Comparison of ENCODE assay signal across 18 cellular contexts in the genomic region with DNA sequence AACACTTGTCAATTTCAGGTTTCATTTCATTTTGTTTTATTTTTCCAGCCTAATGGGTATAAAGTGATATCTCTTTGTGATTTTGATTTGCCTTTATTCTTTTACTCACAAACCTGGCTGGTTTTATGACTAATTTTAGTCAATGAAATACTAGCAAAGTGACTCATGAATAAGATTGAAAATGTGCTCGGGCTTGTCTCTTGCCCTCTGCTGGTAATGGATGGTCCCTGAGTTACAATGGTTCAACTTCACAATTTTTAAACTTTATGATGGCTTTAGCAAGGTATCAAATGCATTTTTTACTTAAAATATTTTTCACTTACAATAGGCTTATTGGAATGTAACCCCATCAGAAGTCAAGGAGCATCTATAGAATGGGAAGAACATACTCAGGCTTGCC.
DNase-seq lines count a peak whose midpoint lies in the region; ATAC-seq, FAIRE-seq and TF ChIP-seq lines count a peak whose summit lies in the region.
"Had no signal": no experiment of that assay in that cellular context is flagged by ENCODE, and none has a peak within 500 bp of the region (broad histone marks: within the 10 kb centered on the region; RNA-seq: fewer than 3 reads in every experiment).

No MANE protein-coding gene starts in this region.

- no peaks in the 10 kb centered on the region for H4K20me1 ChIP-seq in SK-N-SH (ENCODE audit: insufficient read depth)

- no peaks in the 10 kb centered on the region for H3K9me3 ChIP-seq in SK-N-SH

- TF ChIP-seq CTCF in SK-N-SH (IDR thresholded peaks at IDR 0.05): peak; percentile 47
- peak; percentile 50 for TF ChIP-seq CTCF in epithelial cell of esophagus (IDR thresholded peaks at IDR 0.05; ENCODE audit: insufficient read depth, low read depth, low read length, missing control alignments)

- H3K4me3 ChIP-seq in SK-N-SH (ENCODE audit: low read depth in 2 of 2, low read length in 1 of 2): no peak overlapping the region
- H3K4me3 ChIP-seq in epithelial cell of esophagus (ENCODE audit: low read length): no peak overlapping the region

- intact Hi-C loops in sciatic nerve (cut with DNase I): no loop called here

- no peaks in the 10 kb centered on the region for H3K9me2 ChIP-seq in SK-N-SH

- H3K4me3 Mint-ChIP-seq in naive thymus-derived CD8-positive, alpha-beta T cell: no peak overlapping the region
- H3K4me3 Mint-ChIP-seq: memory B cell had no signal

- no peak overlapping the region for H2AFZ ChIP-seq in SK-N-SH (ENCODE audit: low read depth)

- FAIRE-seq in urothelium cell line (lab: Jason Lieb, UNC): no peak
- FAIRE-seq: A204.1 had no signal

- no peak for TF ChIP-seq EP300 in SK-N-SH (IDR thresholded peaks at IDR 0.05; ENCODE audit: borderline replicate concordance in 1 of 2, low read depth in 1 of 2, low read length in 1 of 2)

- DNase-seq in SK-N-SH (no peak), HT1080 (ENCODE audit: low read depth) (peak; percentile 31), epithelial cell of esophagus (ENCODE audit: low read depth) (peak; percentile 64), urothelium cell line (ENCODE audit: low spot score) (peak; percentile 7), sciatic nerve (ENCODE audit: low spot score) (no peak), NCI-H1930 (lab: John Stamatoyannopoulos, UW) (no peak)
- DNase-seq in naive thymus-derived CD8-positive, alpha-beta T cell: no peak
- DNase-seq: activated CD4-positive, alpha-beta T cell treated with anti-CD3 and anti-CD28 coated beads, Interleukin-2, amount 50 U/mL, for 4 hours; activated effector memory CD4-positive, alpha-beta T cell treated with Interleukin-2 at 50 U/mL for 16 hours; dermis blood vessel endothelial cell; NCI-H1436 treated with DMSO at 0.1 percent for 48 hours; NCI-H510A; substantia nigra had no signal

- H3K4me1 Mint-ChIP-seq in naive thymus-derived CD8-positive, alpha-beta T cell: no peaks in the 10 kb centered on the region
- H3K4me1 Mint-ChIP-seq: memory B cell had no signal

- H3K9me3 Mint-ChIP-seq in naive thymus-derived CD8-positive, alpha-beta T cell: peaks cover 0 to 26% (median 4%) of the 10 kb centered on the region in 9 donors

- no peak overlapping the region for H3K4me2 ChIP-seq in SK-N-SH
- H3K4me2 ChIP-seq: KMS-11 had no signal

- H3K27ac Mint-ChIP-seq in naive thymus-derived CD8-positive, alpha-beta T cell: no peak overlapping the region
- H3K27ac Mint-ChIP-seq: memory B cell had no signal

- no peaks in the 10 kb centered on the region for H3K27me3 Mint-ChIP-seq in naive thymus-derived CD8-positive, alpha-beta T cell
- H3K27me3 Mint-ChIP-seq: memory B cell had no signal

- H3K27ac ChIP-seq in SK-N-SH (ENCODE audit: low read depth in 2 of 2, low read length in 1 of 2): no peak overlapping the region
- H3K27ac ChIP-seq: KMS-11 had no signal

- no peaks in the 10 kb centered on the region for H3F3A ChIP-seq in SK-N-SH (replicated peaks; ENCODE audit: insufficient read depth)

- H3K9ac ChIP-seq in SK-N-SH: no peak overlapping the region
- H3K9ac ChIP-seq: KMS-11 had no signal

- H3K36me3 Mint-ChIP-seq in naive thymus-derived CD8-positive, alpha-beta T cell: peaks cover 0 to 4% (median 0%) of the 10 kb centered on the region in 3 donors
- H3K36me3 Mint-ChIP-seq: memory B cell had no signal

- H3K79me2 ChIP-seq in SK-N-SH (ENCODE audit: insufficient read depth): no peaks in the 10 kb centered on the region

- WGBS in SK-N-SH (ENCODE audit: low lambda C conversion rate): 0% methylated on average over 1 of the region's 1 CpG

- no peaks in the 10 kb centered on the region for H3K4me1 ChIP-seq in SK-N-SH (ENCODE audit: control insufficient read depth in 1 of 2, insufficient read depth in 2 of 2, low read depth in 1 of 2, low read length in 1 of 2)

- ATAC-seq in SK-N-SH treated with all-trans-retinoic acid at 6 μM for 48 hours: no peak
- ATAC-seq in sciatic nerve: no peak
- ATAC-seq in naive thymus-derived CD8-positive, alpha-beta T cell: no peak
- ATAC-seq: Panc1 had no signal

- CTCF ChIA-PET in SK-N-SH (lab: Yijun Ruan, JAX): no interaction called here

- no peak for TF ChIP-seq RAD21 in SK-N-SH (IDR thresholded peaks at IDR 0.05; ENCODE audit: low read length)

- no peaks in the 10 kb centered on the region for H3K36me3 ChIP-seq in SK-N-SH (replicated peaks in 1 of 2; ENCODE audit: control insufficient read depth in 1 of 2, insufficient read depth in 2 of 2, low read length in 1 of 2)

- H3K27me3 ChIP-seq in SK-N-SH (ENCODE audit: insufficient read depth): no peaks in the 10 kb centered on the region

- POLR2A ChIA-PET in SK-N-SH (lab: Yijun Ruan, JAX): no interaction called here
- POLR2A ChIA-PET in naive thymus-derived CD8-positive, alpha-beta T cell (lab: Charles Lee): no interaction called here

TF ChIP-seq in SK-N-SH, 30 proteins besides CTCF, POLR2A, EP300 and RAD21 (continues in another document):
- TF ChIP-seq RFX5 (IDR thresholded peaks at IDR 0.05; ENCODE audit: low read length): no peak
- TF ChIP-seq NRF1 (IDR thresholded peaks at IDR 0.05; ENCODE audit: low read depth, low read length): no peak
- TF ChIP-seq TCF12 (IDR thresholded peaks at IDR 0.05): no peak
- TF ChIP-seq, protein P1, sequence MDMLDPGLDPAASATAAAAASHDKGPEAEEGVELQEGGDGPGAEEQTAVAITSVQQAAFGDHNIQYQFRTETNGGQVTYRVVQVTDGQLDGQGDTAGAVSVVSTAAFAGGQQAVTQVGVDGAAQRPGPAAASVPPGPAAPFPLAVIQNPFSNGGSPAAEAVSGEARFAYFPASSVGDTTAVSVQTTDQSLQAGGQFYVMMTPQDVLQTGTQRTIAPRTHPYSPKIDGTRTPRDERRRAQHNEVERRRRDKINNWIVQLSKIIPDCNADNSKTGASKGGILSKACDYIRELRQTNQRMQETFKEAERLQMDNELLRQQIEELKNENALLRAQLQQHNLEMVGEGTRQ (IDR thresholded peaks at IDR 0.05; ENCODE audit: borderline replicate concordance, low read depth, low read length): no peak
- no peak for TF ChIP-seq GATA2 (CRISPR knock-in tag; IDR thresholded peaks at IDR 0.05)

TF ChIP-seq in SK-N-SH treated with all-trans-retinoic acid at 6 μM for 48 hours, 23 proteins besides CTCF, POLR2A, EP300 and RAD21 (continues in another document):
- TF ChIP-seq, protein P2, sequence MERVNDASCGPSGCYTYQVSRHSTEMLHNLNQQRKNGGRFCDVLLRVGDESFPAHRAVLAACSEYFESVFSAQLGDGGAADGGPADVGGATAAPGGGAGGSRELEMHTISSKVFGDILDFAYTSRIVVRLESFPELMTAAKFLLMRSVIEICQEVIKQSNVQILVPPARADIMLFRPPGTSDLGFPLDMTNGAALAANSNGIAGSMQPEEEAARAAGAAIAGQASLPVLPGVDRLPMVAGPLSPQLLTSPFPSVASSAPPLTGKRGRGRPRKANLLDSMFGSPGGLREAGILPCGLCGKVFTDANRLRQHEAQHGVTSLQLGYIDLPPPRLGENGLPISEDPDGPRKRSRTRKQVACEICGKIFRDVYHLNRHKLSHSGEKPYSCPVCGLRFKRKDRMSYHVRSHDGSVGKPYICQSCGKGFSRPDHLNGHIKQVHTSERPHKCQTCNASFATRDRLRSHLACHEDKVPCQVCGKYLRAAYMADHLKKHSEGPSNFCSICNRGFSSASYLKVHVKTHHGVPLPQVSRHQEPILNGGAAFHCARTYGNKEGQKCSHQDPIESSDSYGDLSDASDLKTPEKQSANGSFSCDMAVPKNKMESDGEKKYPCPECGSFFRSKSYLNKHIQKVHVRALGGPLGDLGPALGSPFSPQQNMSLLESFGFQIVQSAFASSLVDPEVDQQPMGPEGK (CRISPR knock-in tag; IDR thresholded peaks at IDR 0.05; ENCODE audit: borderline replicate concordance): no peak
- no peak for TF ChIP-seq ZFP3 (CRISPR knock-in tag; IDR thresholded peaks at IDR 0.05)
- TF ChIP-seq, protein P3, sequence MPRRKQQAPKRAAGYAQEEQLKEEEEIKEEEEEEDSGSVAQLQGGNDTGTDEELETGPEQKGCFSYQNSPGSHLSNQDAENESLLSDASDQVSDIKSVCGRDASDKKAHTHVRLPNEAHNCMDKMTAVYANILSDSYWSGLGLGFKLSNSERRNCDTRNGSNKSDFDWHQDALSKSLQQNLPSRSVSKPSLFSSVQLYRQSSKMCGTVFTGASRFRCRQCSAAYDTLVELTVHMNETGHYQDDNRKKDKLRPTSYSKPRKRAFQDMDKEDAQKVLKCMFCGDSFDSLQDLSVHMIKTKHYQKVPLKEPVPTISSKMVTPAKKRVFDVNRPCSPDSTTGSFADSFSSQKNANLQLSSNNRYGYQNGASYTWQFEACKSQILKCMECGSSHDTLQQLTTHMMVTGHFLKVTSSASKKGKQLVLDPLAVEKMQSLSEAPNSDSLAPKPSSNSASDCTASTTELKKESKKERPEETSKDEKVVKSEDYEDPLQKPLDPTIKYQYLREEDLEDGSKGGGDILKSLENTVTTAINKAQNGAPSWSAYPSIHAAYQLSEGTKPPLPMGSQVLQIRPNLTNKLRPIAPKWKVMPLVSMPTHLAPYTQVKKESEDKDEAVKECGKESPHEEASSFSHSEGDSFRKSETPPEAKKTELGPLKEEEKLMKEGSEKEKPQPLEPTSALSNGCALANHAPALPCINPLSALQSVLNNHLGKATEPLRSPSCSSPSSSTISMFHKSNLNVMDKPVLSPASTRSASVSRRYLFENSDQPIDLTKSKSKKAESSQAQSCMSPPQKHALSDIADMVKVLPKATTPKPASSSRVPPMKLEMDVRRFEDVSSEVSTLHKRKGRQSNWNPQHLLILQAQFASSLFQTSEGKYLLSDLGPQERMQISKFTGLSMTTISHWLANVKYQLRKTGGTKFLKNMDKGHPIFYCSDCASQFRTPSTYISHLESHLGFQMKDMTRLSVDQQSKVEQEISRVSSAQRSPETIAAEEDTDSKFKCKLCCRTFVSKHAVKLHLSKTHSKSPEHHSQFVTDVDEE (CRISPR knock-in tag; IDR thresholded peaks at IDR 0.05): no peak
- TF ChIP-seq RARB (CRISPR knock-in tag; IDR thresholded peaks at IDR 0.05): no peak
- TF ChIP-seq ZFP30 (CRISPR knock-in tag; IDR thresholded peaks at IDR 0.05): no peak
- TF ChIP-seq BACH2 (CRISPR knock-in tag; IDR thresholded peaks at IDR 0.05; ENCODE audit: borderline replicate concordance): no peak
- no peak for TF ChIP-seq ZNF8 (CRISPR knock-in tag; IDR thresholded peaks at IDR 0.05)
- no peak for TF ChIP-seq ZC3H10 (CRISPR knock-in tag; IDR thresholded peaks at IDR 0.05)
- no peak for TF ChIP-seq ARNTL (CRISPR knock-in tag; IDR thresholded peaks at IDR 0.05; ENCODE audit: borderline replicate concordance, low read depth)

Comparison
In these comparisons a context has a peak if more than half of its experiments do, and no peak if none do; other contexts are left out.
1. DNase-seq: peak in HT1080 (single experiment), epithelial cell of esophagus (single experiment) and urothelium cell line (single experiment); none in SK-N-SH (single experiment), sciatic nerve (single experiment), naive thymus-derived CD8-positive, alpha-beta T cell (0 of 10) and NCI-H1930 (0 of 2).